1 cellular context compared by ENCODE assay signal in genomic region chr21:31218830-31219608, GRCh38.
TF ChIP-seq lines count a peak whose summit lies in the region.

No MANE protein-coding gene starts in this region.

TF ChIP-seq in GM23338, 12 proteins besides CTCF, POLR2A, EP300 and RAD21 (continued from another document):
- no peak for TF ChIP-seq REST (IDR thresholded peaks at IDR 0.05; ENCODE audit: unreplicated experiment)
